In genomic region chr17:8420041-8420934, GRCh38 we compare ENCODE assay signal across 11 cellular contexts. TPM values are rescaled to one million over a fixed set of nuclear protein-coding genes. Genes with fewer than 3 reads are reported as not detected.
DNase-seq lines count a peak whose midpoint lies in the region; ATAC-seq, FAIRE-seq and TF ChIP-seq lines count a peak whose summit lies in the region.
"Had no signal": no experiment of that assay in that cellular context is flagged by ENCODE, and none has a peak within 500 bp of the region (broad histone marks: within the 10 kb centered on the region; RNA-seq: fewer than 3 reads in every experiment).

No MANE protein-coding gene starts in this region.

- no peaks in the 10 kb centered on the region for H3K27me3 ChIP-seq in subcutaneous abdominal adipose tissue (ENCODE audit: control insufficient read depth in 5 of 5, insufficient read depth in 4 of 5, low read length in 5 of 5)
- H3K27me3 ChIP-seq in GM23338 (ENCODE audit: insufficient read depth) = no peaks in the 10 kb centered on the region

- H3K27ac ChIP-seq in kidney (ENCODE audit: low read depth in 2 of 2, low read length in 2 of 2) (peak overlapping the region; percentile 49 to 75), subcutaneous abdominal adipose tissue (ENCODE audit: low read depth, low read length) (peak overlapping the region; percentile 82), GM23338 (ENCODE audit: low read depth) (no peak overlapping the region)

- no peak overlapping the region for H3K4me2 ChIP-seq in GM23338

- peak overlapping the region in 1 of 2 donors; percentile 1 for H3K9ac ChIP-seq in kidney (ENCODE audit: low read length in 2 of 2)
- H3K9ac ChIP-seq in subcutaneous abdominal adipose tissue (ENCODE audit: low read length in 5 of 5) = peak overlapping the region; percentile 4 to 59 (median 33)

- no peak overlapping the region for H3K4me3 Mint-ChIP-seq in GM23338
- H3K4me3 Mint-ChIP-seq in activated CD4-positive, alpha-beta T cell treated with anti-CD3 and anti-CD28 coated beads for 36 hours = no peak overlapping the region
- H3K4me3 Mint-ChIP-seq: natural killer cell treated with Interleukin-12 subunit alpha and Interleukin-12 subunit beta and Interleukin-15 and Interleukin-18, amount 100 ng/mL, for 72 hours had no signal

- TF ChIP-seq CTCF in astrocyte of the spinal cord (IDR thresholded peaks at IDR 0.05; ENCODE audit: low read depth, low read length) = no peak
- TF ChIP-seq CTCF in kidney (IDR thresholded peaks at IDR 0.05; ENCODE audit: borderline replicate concordance, extremely low read depth, insufficient read depth) = no peak
- no peak for TF ChIP-seq CTCF in GM23338 (conservative IDR thresholded peaks at IDR 0.05; ENCODE audit: low read depth in 2 of 2)

- in situ Hi-C loops in astrocyte of the spinal cord (cut with HindIII; ENCODE audit: low sequenced_read_pairs) = no loop called here

- CTCF ChIA-PET in activated CD4-positive, alpha-beta T cell treated with anti-CD3 and anti-CD28 coated beads for 36 hours (lab: Charles Lee) = interaction anchor here (1.4 to 2.4 kb wide), 2 partner anchors 10 to 12 kb away, joined by 4 to 21 read pairs; no protein-coding TSS in a partner anchor

- no peaks in the 10 kb centered on the region for H3K9me3 ChIP-seq in kidney (ENCODE audit: control insufficient read depth in 1 of 2, low read length in 2 of 2)
- no peaks in the 10 kb centered on the region for H3K9me3 ChIP-seq in subcutaneous abdominal adipose tissue (ENCODE audit: control insufficient read depth in 5 of 5, low read length in 5 of 5)

- H3K27me3 Mint-ChIP-seq in GM23338 (ENCODE audit: insufficient read depth, low read depth, poor library complexity) = no peaks in the 10 kb centered on the region
- H3K27me3 Mint-ChIP-seq in activated CD4-positive, alpha-beta T cell treated with anti-CD3 and anti-CD28 coated beads for 36 hours = peaks cover 22% of the 10 kb centered on the region

- no peaks in the 10 kb centered on the region for H3F3A ChIP-seq in GM23338 (replicated peaks; ENCODE audit: low read depth)

- no peaks in the 10 kb centered on the region for H3K4me1 Mint-ChIP-seq in GM23338
- H3K4me1 Mint-ChIP-seq in activated CD4-positive, alpha-beta T cell treated with anti-CD3 and anti-CD28 coated beads for 36 hours = peaks cover 2% of the 10 kb centered on the region

- H3K4me3 ChIP-seq in astrocyte of the spinal cord (ENCODE audit: low read depth, low read length) (no peak overlapping the region), kidney (ENCODE audit: low read length in 2 of 2) (no peak overlapping the region), subcutaneous abdominal adipose tissue (ENCODE audit: low read depth in 1 of 5, low read length in 5 of 5) (no peak overlapping the region), GM23338 (no peak overlapping the region)

- no peak overlapping the region for H2AFZ ChIP-seq in GM23338

- FAIRE-seq in kidney (lab: Jason Lieb, UNC) = peak; percentile 97

- peak; percentile 92 for DNase-seq in M059J (ENCODE audit: low read depth)
- peak; percentile 65 for DNase-seq in astrocyte of the spinal cord (ENCODE audit: low read depth, low spot score)
- peak; percentile 84 for DNase-seq in kidney
- no peak for DNase-seq in effector CD8-positive, alpha-beta T cell (lab: John Stamatoyannopoulos, UW)
- no peak for DNase-seq in GM23338 (ENCODE audit: low spot score)
- no peak for DNase-seq in activated CD4-positive, alpha-beta T cell treated with anti-CD3 and anti-CD28 coated beads for 36 hours
- DNase-seq: T-helper 9 cell had no signal

- H3K36me3 Mint-ChIP-seq in GM23338 (ENCODE audit: low read depth) = no peaks in the 10 kb centered on the region
- no peaks in the 10 kb centered on the region for H3K36me3 Mint-ChIP-seq in activated CD4-positive, alpha-beta T cell treated with anti-CD3 and anti-CD28 coated beads for 36 hours (ENCODE audit: low read depth)
- H3K36me3 Mint-ChIP-seq: natural killer cell treated with Interleukin-12 subunit alpha and Interleukin-12 subunit beta and Interleukin-15 and Interleukin-18, amount 100 ng/mL, for 72 hours had no signal

- H3K9me3 Mint-ChIP-seq in GM23338 = no peaks in the 10 kb centered on the region
- H3K9me3 Mint-ChIP-seq in activated CD4-positive, alpha-beta T cell treated with anti-CD3 and anti-CD28 coated beads for 36 hours (ENCODE audit: low read depth) = no peaks in the 10 kb centered on the region
- H3K9me3 Mint-ChIP-seq: natural killer cell treated with Interleukin-12 subunit alpha and Interleukin-12 subunit beta and Interleukin-15 and Interleukin-18, amount 100 ng/mL, for 72 hours had no signal

- no peaks in the 10 kb centered on the region for H4K20me1 ChIP-seq in GM23338 (replicated peaks; ENCODE audit: insufficient read depth)

- no peaks in the 10 kb centered on the region for H3K79me2 ChIP-seq in GM23338 (replicated peaks; ENCODE audit: insufficient read depth)

- ATAC-seq in HG03039 (IDR thresholded peaks at IDR 0.05; ENCODE audit: unreplicated experiment) (no peak), GM23338 (no peak)
- ATAC-seq in activated CD4-positive, alpha-beta T cell treated with anti-CD3 and anti-CD28 coated beads for 36 hours = no peak
- ATAC-seq: natural killer cell treated with Interleukin-12 subunit alpha and Interleukin-12 subunit beta and Interleukin-15 and Interleukin-18, amount 100 ng/mL, for 72 hours had no signal

- intact Hi-C loops in kidney (cut with DNase I) = no loop called here
- intact Hi-C loops in activated CD4-positive, alpha-beta T cell treated with anti-CD3 and anti-CD28 coated beads for 36 hours (cut with DNase I, micrococcal nuclease) = no loop called here

- H3K36me3 ChIP-seq in kidney (ENCODE audit: control insufficient read depth in 1 of 2, insufficient read depth in 2 of 2, low read length in 2 of 2) = no peaks in the 10 kb centered on the region
- no peaks in the 10 kb centered on the region for H3K36me3 ChIP-seq in subcutaneous abdominal adipose tissue (ENCODE audit: control insufficient read depth in 5 of 5, insufficient read depth in 5 of 5, low read length in 5 of 5)
- no peaks in the 10 kb centered on the region for H3K36me3 ChIP-seq in GM23338 (ENCODE audit: insufficient read depth)

- H3K27ac Mint-ChIP-seq in GM23338 = no peak overlapping the region
- H3K27ac Mint-ChIP-seq in activated CD4-positive, alpha-beta T cell treated with anti-CD3 and anti-CD28 coated beads for 36 hours = no peak overlapping the region
- H3K27ac Mint-ChIP-seq: natural killer cell treated with Interleukin-12 subunit alpha and Interleukin-12 subunit beta and Interleukin-15 and Interleukin-18, amount 100 ng/mL, for 72 hours had no signal

- H3K4me1 ChIP-seq in kidney (ENCODE audit: control insufficient read depth in 1 of 2, insufficient read depth in 1 of 2, low read depth in 1 of 2, low read length in 2 of 2) (peaks cover 6 to 8% of the 10 kb centered on the region in 2 donors), subcutaneous abdominal adipose tissue (ENCODE audit: control insufficient read depth in 5 of 5, insufficient read depth in 5 of 5, low read length in 5 of 5) (peaks cover 8 to 29% (median 26%) of the 10 kb centered on the region in 5 donors), GM23338 (ENCODE audit: insufficient read depth) (no peaks in the 10 kb centered on the region)

- POLR2A ChIA-PET in activated CD4-positive, alpha-beta T cell treated with anti-CD3 and anti-CD28 coated beads for 36 hours (lab: Charles Lee) = interaction anchor here (0.7 kb wide), 1 partner anchor 56 kb away, joined by 3 read pairs; no protein-coding TSS in a partner anchor

- no peaks in the 10 kb centered on the region for H3K9me2 ChIP-seq in GM23338 (ENCODE audit: insufficient read depth)

TF ChIP-seq in GM23338, 12 proteins besides CTCF, POLR2A, EP300 and RAD21 (continues in another document):
- TF ChIP-seq ZNF331 (CRISPR knock-in tag; IDR thresholded peaks at IDR 0.05; ENCODE audit: low read depth) = no peak
- no peak for TF ChIP-seq EZH2 (IDR thresholded peaks at IDR 0.05; ENCODE audit: low read depth, unreplicated experiment)

RNA-seq across cellular contexts. Expression of gene NDEL1, which starts 15.4 kb away (rescaled TPM):
- total RNA-seq in M059J (2014; rRNA removed; shearing (Covaris generic)) = 39.5 and 43.7 TPM in 2 replicates
- 66.1 TPM for total RNA-seq in kidney
- polyA plus RNA-seq in kidney (ENCODE audit: insufficient read depth, low read depth, low replicate concordance) = 17.9 TPM
- total RNA-seq in GM23338 (2014; rRNA removed; shearing (Covaris generic)) = 15.9 and 21.2 TPM in 2 replicates
- polyA plus RNA-seq in GM23338 (2016; fragmentation: Nextera tagmentation; extraction: Ambion mirVana) = 21.6 and 26.0 TPM in 2 replicates
- total RNA-seq in activated CD4-positive, alpha-beta T cell treated with anti-CD3 and anti-CD28 coated beads for 36 hours = 10 to 100 TPM; 51.9 to 58.6 TPM

RNA-seq across cellular contexts. Expression of gene RNF222, which starts 22.7 kb away (rescaled TPM):
- 0.10 TPM in 1 of 2 replicates, not detected in the other for total RNA-seq in M059J (2014; rRNA removed; shearing (Covaris generic))
- total RNA-seq in kidney = not detected
- polyA plus RNA-seq in kidney (ENCODE audit: insufficient read depth, low read depth, low replicate concordance) (not detected), GM23338 (2016; fragmentation: Nextera tagmentation; extraction: Ambion mirVana) (0.10 TPM in 1 of 2 replicates, not detected in the other)
- 0.07 and 0.31 TPM in 2 replicates for total RNA-seq in GM23338 (2014; rRNA removed; shearing (Covaris generic))
- total RNA-seq in activated CD4-positive, alpha-beta T cell treated with anti-CD3 and anti-CD28 coated beads for 36 hours = not detected
- total RNA-seq: natural killer cell treated with Interleukin-12 subunit alpha and Interleukin-12 subunit beta and Interleukin-15 and Interleukin-18, amount 100 ng/mL, for 72 hours; subcutaneous adipose tissue had no signal

RNA-seq across cellular contexts. Expression of gene RPL26, which starts 37.3 kb away (rescaled TPM):
- 2,231 and 3,155 TPM in 2 replicates for total RNA-seq in M059J (2014; rRNA removed; shearing (Covaris generic))
- 1,267 TPM for total RNA-seq in kidney
- polyA plus RNA-seq in kidney (ENCODE audit: insufficient read depth, low read depth, low replicate concordance) (2,696 TPM), GM23338 (2016; fragmentation: Nextera tagmentation; extraction: Ambion mirVana) (2,274 and 2,541 TPM in 2 replicates)
- total RNA-seq in GM23338 (2014; rRNA removed; shearing (Covaris generic)) = 3,158 and 4,450 TPM in 2 replicates
- 1,000 to 10,000 TPM; 3,064 to 3,721 TPM for total RNA-seq in activated CD4-positive, alpha-beta T cell treated with anti-CD3 and anti-CD28 coated beads for 36 hours

Comparison
In these comparisons a context has a peak if more than half of its experiments do, and no peak if none do; other contexts are left out.
1. DNase-seq: peak in M059J (single experiment), astrocyte of the spinal cord (single experiment) and kidney (single experiment); none in effector CD8-positive, alpha-beta T cell (single experiment), GM23338 (single experiment) and activated CD4-positive, alpha-beta T cell treated with anti-CD3 and anti-CD28 coated beads for 36 hours (single experiment).